Comparison of ENCODE assay signal across 11 cellular contexts in genomic region chr18:68564348-68564747, GRCh38.
DNase-seq lines count a peak whose midpoint lies in the region; ATAC-seq, FAIRE-seq and TF ChIP-seq lines count a peak whose summit lies in the region.
"Had no signal": no experiment of that assay in that cellular context is flagged by ENCODE, and none has a peak within 500 bp of the region (broad histone marks: within the 10 kb centered on the region; RNA-seq: fewer than 3 reads in every experiment).

No MANE protein-coding gene starts in this region.

- no peaks in the 10 kb centered on the region; the same call in 1 of the 2 replicates for H3K9me3 Mint-ChIP-seq in WTC11
- H3K9me3 Mint-ChIP-seq: CD4-positive, alpha-beta T cell had no signal

- no peak overlapping the region for H3K4me3 ChIP-seq in thyroid gland (replicated peaks in 1 of 3)
- H3K4me3 ChIP-seq: PC-9 had no signal

- H3K4me3 Mint-ChIP-seq in WTC11, result peak overlapping the region; percentile 16; the same call in 1 of the 2 replicates
- H3K4me3 Mint-ChIP-seq: CD4-positive, alpha-beta T cell had no signal

- CTCF ChIA-PET in WTC11 (lab: Charles Lee), result no interaction called here

- H3K27ac Mint-ChIP-seq in WTC11, result peak overlapping the region; percentile 88
- H3K27ac Mint-ChIP-seq: CD4-positive, alpha-beta T cell had no signal

- no peaks in the 10 kb centered on the region for H3K9me3 ChIP-seq in thyroid gland

- intact Hi-C loops in thyroid gland (cut with DNase I), result no loop called here

- TF ChIP-seq CTCF in D721Med (IDR thresholded peaks at IDR 0.05; ENCODE audit: insufficient read depth, missing control alignments) (no peak), WTC11 (IDR thresholded peaks at IDR 0.05) (no peak), thyroid gland (IDR thresholded peaks at IDR 0.05) (no peak)

- peak; percentile 98 for FAIRE-seq in D721Med (lab: Jason Lieb, UNC)

- peaks cover 48% of the 10 kb centered on the region for H3K4me1 Mint-ChIP-seq in WTC11

- no peaks in the 10 kb centered on the region for H3K36me3 Mint-ChIP-seq in WTC11

- POLR2A ChIA-PET in WTC11 (lab: Charles Lee), result no interaction called here

- H3K4me1 ChIP-seq in thyroid gland, result no peaks in the 10 kb centered on the region

- no peak for DNase-seq in D721Med (ENCODE audit: insufficient read length, low spot score)
- peak; percentile 18 for DNase-seq in ELF-1 (ENCODE audit: low read depth, low spot score)
- peak; percentile 66 for DNase-seq in NCI-H128 (lab: John Stamatoyannopoulos, UW; ENCODE audit: unreplicated experiment)
- DNase-seq in WTC11 (ENCODE audit: low spot score), result no peak
- DNase-seq in foreskin melanocyte, result no peak
- no peak for DNase-seq in thyroid gland
- DNase-seq: CD4-positive, alpha-beta T cell; NCI-H1694 treated with DMSO at 0.1 percent for 48 hours; PC-9 had no signal

- H3K27ac ChIP-seq in thyroid gland, result no peak overlapping the region
- H3K27ac ChIP-seq: PC-9 had no signal

- H3K27me3 Mint-ChIP-seq in WTC11 (ENCODE audit: low read depth), result no peaks in the 10 kb centered on the region

- TF ChIP-seq POLR2A in thyroid gland (IDR thresholded peaks at IDR 0.05), result no peak

- H3K27me3 ChIP-seq in thyroid gland, result no peaks in the 10 kb centered on the region

- H3K36me3 ChIP-seq in thyroid gland, result no peaks in the 10 kb centered on the region

- ATAC-seq in WTC11 (peak; percentile 78), HG03378 (IDR thresholded peaks at IDR 0.05; ENCODE audit: unreplicated experiment) (no peak), HG02840 (IDR thresholded peaks at IDR 0.05; ENCODE audit: low FRiP score, unreplicated experiment) (no peak)

TF ChIP-seq in WTC11, 78 proteins besides CTCF, POLR2A, EP300 and RAD21:
- no peak for TF ChIP-seq MLX (CRISPR knock-in tag; IDR thresholded peaks at IDR 0.05)
- TF ChIP-seq IRF2 (CRISPR knock-in tag; IDR thresholded peaks at IDR 0.05; ENCODE audit: borderline replicate concordance, low read depth), result no peak

Comparison
In these comparisons a context has a peak if more than half of its experiments do, and no peak if none do; other contexts are left out.
1. DNase-seq: peak in ELF-1 (single experiment) and NCI-H128 (single experiment); none in D721Med (single experiment), WTC11 (single experiment), foreskin melanocyte (single experiment) and thyroid gland (0 of 2).